In genomic region chr17:3893003-3893719, GRCh38 we compare ENCODE assay signal across 8 cellular contexts. TPM values are rescaled to one million over a fixed set of nuclear protein-coding genes. Genes with fewer than 3 reads are reported as not detected.
DNase-seq lines count a peak whose midpoint lies in the region; ATAC-seq and TF ChIP-seq lines count a peak whose summit lies in the region.

Gene CAMKK1, minus strand, starts transcription at chr17:3893053. Its CDS starts 7,366 bp downstream, at chr17:3885687.

- no peak for TF ChIP-seq POLR2A in NB4 (IDR thresholded peaks at IDR 0.05; ENCODE audit: extremely low read depth, insufficient read length)

- H3K9me3 ChIP-seq in right atrium auricular region (no peaks in the 10 kb centered on the region), psoas muscle (no peaks in the 10 kb centered on the region)

- ATAC-seq in psoas muscle: peak; percentile 89 to 92 (median 90)

- peak within 1 kb of the TSS; percentile 73 for H3K4me3 Mint-ChIP-seq in HFFc6

- H3K9me3 Mint-ChIP-seq in HFFc6: no peaks in the 10 kb centered on the region

- no peaks in the 10 kb centered on the region for H3K36me3 Mint-ChIP-seq in HFFc6 (ENCODE audit: low read depth)

- H3K36me3 ChIP-seq in right atrium auricular region (no peaks in the 10 kb centered on the region), psoas muscle (ENCODE audit: insufficient read depth in 1 of 2, low read depth in 1 of 2) (no peaks in the 10 kb centered on the region), urinary bladder (ENCODE audit: insufficient read depth) (no peaks in the 10 kb centered on the region)

- peak within 1 kb of the TSS; percentile 98 for H3K27ac Mint-ChIP-seq in HFFc6

- 4 to 5% (median 4%) methylated on average over 33 to 75 of the region's 75 CpGs for WGBS in psoas muscle, 3 donors
- 4% methylated on average over 75 of the region's 75 CpGs for WGBS in urinary bladder

- peak within 1 kb of the TSS; percentile 61 for H3K4me3 ChIP-seq in GM12875 (ENCODE audit: low read depth, low read length)
- peak within 1 kb of the TSS; percentile 36 for H3K4me3 ChIP-seq in NB4 (ENCODE audit: low read depth, low read length)
- H3K4me3 ChIP-seq in right atrium auricular region: peak within 1 kb of the TSS; percentile 60 to 73
- H3K4me3 ChIP-seq in psoas muscle: peak within 1 kb of the TSS; percentile 80
- H3K4me3 ChIP-seq in urinary bladder (ENCODE audit: low read depth, low read length): peak within 1 kb of the TSS; percentile 60

- H3K4me1 ChIP-seq in right atrium auricular region: peaks cover 0 to 66% of the 10 kb centered on the region in 2 donors
- H3K4me1 ChIP-seq in psoas muscle: peaks cover 27% of the 10 kb centered on the region
- H3K4me1 ChIP-seq in urinary bladder (ENCODE audit: insufficient read depth): no peaks in the 10 kb centered on the region

- no peaks in the 10 kb centered on the region for H3K27me3 ChIP-seq in right atrium auricular region
- no peaks in the 10 kb centered on the region for H3K27me3 ChIP-seq in psoas muscle (ENCODE audit: insufficient read depth in 3 of 3, low read length in 2 of 3)

- peak; percentile 67 for DNase-seq in HFFc6
- DNase-seq in NB4 (ENCODE audit: low read depth): peak; percentile 86
- DNase-seq in T-helper 1 cell: peak; percentile 82 to 89 (median 84)
- peak; percentile 72 for DNase-seq in amniotic epithelial cell (ENCODE audit: low read depth)
- DNase-seq in right atrium auricular region (ENCODE audit: low spot score): peak; percentile 85
- peak; percentile 93 to 94 for DNase-seq in psoas muscle

- H3K27ac ChIP-seq in right atrium auricular region: peak within 1 kb of the TSS; percentile 86 to 87
- H3K27ac ChIP-seq in psoas muscle: peak within 1 kb of the TSS; percentile 68
- H3K27ac ChIP-seq in urinary bladder (ENCODE audit: low read depth): peak within 1 kb of the TSS; percentile 50

- peaks cover 60% of the 10 kb centered on the region for H3K4me1 Mint-ChIP-seq in HFFc6 (ENCODE audit: low read depth)

- H3K27me3 Mint-ChIP-seq in HFFc6 (ENCODE audit: insufficient read depth): peaks cover 3% of the 10 kb centered on the region; the same call in 1 of the 2 replicates

- intact Hi-C loops in psoas muscle (cut with DNase I): no loop called here

- TF ChIP-seq CTCF in GM12875 (IDR thresholded peaks at IDR 0.05; ENCODE audit: borderline replicate concordance, insufficient read depth, low read depth, low read length) (no peak), HFFc6 (IDR thresholded peaks at IDR 0.05) (peak; percentile 41), NB4 (IDR thresholded peaks at IDR 0.05; ENCODE audit: low read depth, low read length) (no peak), right atrium auricular region (IDR thresholded peaks at IDR 0.05) (no peak), psoas muscle (IDR thresholded peaks at IDR 0.05) (no peak)

RNA-seq across cellular contexts. Expression of gene CAMKK1, which starts in this region (rescaled TPM):
- total RNA-seq in HFFc6 (2021; fragmentation: NEBNext Ultra II Directional; extraction: Animal tissue kit (Norgen Biotek cat#: 25700)): 1 to 10 TPM; 5.4 to 6.9 (median 6.0) TPM
- 1 to 10 TPM; 3.0 to 3.2 TPM for total RNA-seq in right atrium auricular region
- total RNA-seq in psoas muscle: 1 to 10 TPM in 3 of 4 donors, under 1 TPM in 1; 0.92 to 2.3 (median 1.8) TPM
- 1 to 10 TPM in 2 of 3 donors, under 1 TPM in 1; 0.91 to 1.5 (median 1.3) TPM for polyA plus RNA-seq in psoas muscle
- total RNA-seq in urinary bladder: 5.8 TPM
- polyA plus RNA-seq in urinary bladder: 13.6 TPM

Comparison
In these comparisons a context has a peak if more than half of its experiments do, and no peak if none do; other contexts are left out.
1. Peak in every context shown above with its lines: DNase-seq, ATAC-seq, H3K4me3 ChIP-seq and H3K27ac ChIP-seq.